ENCODE assay signal across 8 cellular contexts in genomic region chr1:17438176-17438976, GRCh38. TPM values are rescaled to one million over a fixed set of nuclear protein-coding genes. Genes with fewer than 3 reads are reported as not detected.
DNase-seq lines count a peak whose midpoint lies in the region; ATAC-seq and TF ChIP-seq lines count a peak whose summit lies in the region.

No MANE protein-coding gene starts in this region.

- H3K9ac ChIP-seq in NT2/D1 (ENCODE audit: insufficient read length, low read depth): peak overlapping the region; percentile 96
- peak overlapping the region; percentile 77 to 79 for H3K9ac ChIP-seq in mucosa of rectum (ENCODE audit: low read depth in 1 of 2, low read length in 2 of 2)

- peak; percentile 45 for ATAC-seq in HG03135 (IDR thresholded peaks at IDR 0.05; ENCODE audit: unreplicated experiment)

- H3K4me1 ChIP-seq in NT2/D1 (ENCODE audit: insufficient read depth, insufficient read length) (peaks cover 13% of the 10 kb centered on the region), mucosa of rectum (ENCODE audit: control insufficient read depth in 2 of 2, insufficient read depth in 2 of 2, low read length in 2 of 2) (peaks cover 15% of the 10 kb centered on the region in 2 donors)

- peak overlapping the region; percentile 80 to 81 for H3K27ac ChIP-seq in mucosa of rectum (ENCODE audit: low read depth in 2 of 2, low read length in 2 of 2)

- H3K27me3 ChIP-seq in NT2/D1 (ENCODE audit: insufficient read depth, insufficient read length) (no peaks in the 10 kb centered on the region), mucosa of rectum (ENCODE audit: control insufficient read depth in 2 of 2, insufficient read depth in 2 of 2, low read length in 2 of 2) (peaks cover 0 to 3% of the 10 kb centered on the region in 2 donors)

- H3K36me3 ChIP-seq in NT2/D1 (ENCODE audit: insufficient read depth, insufficient read length, low read length): peaks cover 39% of the 10 kb centered on the region
- peaks cover 5 to 8% of the 10 kb centered on the region in 2 donors for H3K36me3 ChIP-seq in mucosa of rectum (ENCODE audit: control insufficient read depth in 2 of 2, insufficient read depth in 2 of 2, low read length in 2 of 2)

- DNase-seq in NCI-H1436 (lab: John Stamatoyannopoulos, UW) (peak; percentile 40), NCI-H1436 treated with DMSO at 0.1 percent for 48 hours (lab: John Stamatoyannopoulos, UW) (no peak), NT2/D1 (ENCODE audit: low read depth, low spot score) (no peak), activated T-cell treated with anti-CD3 and anti-CD28 coated beads for 24 hours (ENCODE audit: low read depth) (peak; percentile 68), epithelial cell of proximal tubule (ENCODE audit: low read depth) (no peak)
- peak; percentile 32 to 37 for DNase-seq in stimulated activated CD8-positive, alpha-beta memory T cell treated with anti-CD3 and anti-CD28 coated beads, Interleukin-7, amount 100 ng/mL, for 1 hour (ENCODE audit: low read depth in 2 of 2)

- peak overlapping the region; percentile 84 for H3K4me3 ChIP-seq in NT2/D1 (ENCODE audit: insufficient read length, low read depth)
- H3K4me3 ChIP-seq in epithelial cell of proximal tubule (ENCODE audit: low read depth, low read length): peak overlapping the region; percentile 97
- H3K4me3 ChIP-seq in mucosa of rectum (ENCODE audit: low read length in 2 of 2): peak overlapping the region; percentile 82 to 91

- no peaks in the 10 kb centered on the region for H3K9me3 ChIP-seq in NT2/D1 (ENCODE audit: insufficient read depth, low read length)
- no peaks in the 10 kb centered on the region for H3K9me3 ChIP-seq in mucosa of rectum (ENCODE audit: control insufficient read depth in 2 of 2, low read length in 2 of 2)

- TF ChIP-seq CTCF in epithelial cell of proximal tubule (conservative IDR thresholded peaks at IDR 0.05; ENCODE audit: low read depth, low read length): no peak

RNA-seq across cellular contexts. Expression of gene RCC2, which starts 1.1 kb away (rescaled TPM):
- 106 and 135 TPM in 2 replicates for total RNA-seq in epithelial cell of proximal tubule

Comparison
In these comparisons a context has a peak if more than half of its experiments do, and no peak if none do; other contexts are left out.
1. DNase-seq: peak in NCI-H1436 (single experiment), activated T-cell treated with anti-CD3 and anti-CD28 coated beads for 24 hours (single experiment) and stimulated activated CD8-positive, alpha-beta memory T cell treated with anti-CD3 and anti-CD28 coated beads, Interleukin-7, amount 100 ng/mL, for 1 hour (2 of 2); none in NCI-H1436 treated with DMSO at 0.1 percent for 48 hours (single experiment), NT2/D1 (single experiment) and epithelial cell of proximal tubule (single experiment).
2. Peak in every context shown above with its lines, with median percentiles within 50 percentile points of each other: H3K4me3 ChIP-seq.